ENCODE assay signal across 1 cellular context in the genomic region with DNA sequence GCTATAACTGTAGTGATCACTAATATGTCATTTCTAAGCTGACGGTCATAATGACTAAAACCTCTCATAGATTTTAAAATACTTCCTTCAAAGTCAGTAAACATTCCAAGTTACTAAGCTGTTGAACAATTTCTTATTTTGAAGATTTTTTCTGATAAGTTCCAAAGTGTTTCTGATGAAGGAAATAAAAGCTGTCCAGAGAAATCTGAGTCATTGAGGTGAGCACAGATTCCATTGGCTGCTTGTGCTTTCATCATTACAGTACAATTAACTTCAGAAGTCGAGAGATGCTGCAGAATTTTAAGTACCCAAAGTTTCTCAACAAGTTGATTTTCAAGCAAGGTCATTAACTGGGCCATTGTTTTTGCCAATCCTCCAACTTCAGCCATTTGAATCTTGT.
TF ChIP-seq lines count a peak whose summit lies in the region.

No MANE protein-coding gene starts in this region.

TF ChIP-seq in SK-N-SH, 30 proteins besides CTCF, POLR2A, EP300 and RAD21 (continued from another document):
- TF ChIP-seq RXRA (IDR thresholded peaks at IDR 0.05; ENCODE audit: borderline replicate concordance, low read depth), result no peak
- TF ChIP-seq PBX3 (IDR thresholded peaks at IDR 0.05), result peak; percentile 26; the same call in 1 of the 2 replicates
- no peak for TF ChIP-seq SIN3A (IDR thresholded peaks at IDR 0.05; ENCODE audit: borderline replicate concordance, low read depth, low read length)
TF ChIP-seq in SK-N-SH: peak in this region for 5.
